In genomic region chr10:26212511-26212910, GRCh38 we compare ENCODE assay signal across 28 cellular contexts. TPM values are rescaled to one million over a fixed set of nuclear protein-coding genes. Genes with fewer than 3 reads are reported as not detected.
"Had no signal": no experiment of that assay in that cellular context is flagged by ENCODE, and none has a peak within 500 bp of the region (broad histone marks: within the 10 kb centered on the region; RNA-seq: fewer than 3 reads in every experiment).

No MANE protein-coding gene starts in this region.

- H3K36me3 Mint-ChIP-seq: naive B cell; stimulated activated memory B cell treated with anti-CD40 and anti-IgM and Interleukin-4, amounts not matched to agents 10 μg/mL and 1 μg/mL and 100 μg/mL, for 72 hours had no signal

- DNase-seq: effector CD8-positive, alpha-beta T cell; gastrocnemius medialis; heart right ventricle; hypothalamus; left colon; left ventricle myocardium superior; mesenchymal stem cell; naive B cell; spleen; stimulated activated CD4-positive, alpha-beta T cell treated with anti-CD3 and anti-CD28 coated beads, Interleukin-15, amount 100 ng/mL, for 24 hours; stimulated activated CD4-positive, alpha-beta T cell treated with anti-CD3 and anti-CD28 coated beads, Interleukin-1b, Interleukin-23, amount 100 ng/mL, for 48 hours; stimulated activated CD4-positive, alpha-beta T cell treated with anti-CD3 and anti-CD28 coated beads, Interleukin-4, amount 100 ng/mL, for 24 hours; stomach; substantia nigra; transverse colon had no signal

- H3K9me3 ChIP-seq: gastrocnemius medialis, thoracic aorta, transverse colon had no signal

- H3K4me3 Mint-ChIP-seq: dendritic cell treated with granulocyte-macrophage colony-stimulating factor and Interleukin-4, amounts not matched to agents 40 ng/mL and 50 ng/mL, for 4 days; naive B cell; nephron; stimulated activated memory B cell treated with anti-CD40 and anti-IgM and Interleukin-4, amounts not matched to agents 10 μg/mL and 1 μg/mL and 100 μg/mL, for 72 hours had no signal

- ATAC-seq: esophagus mucosa; gastrocnemius medialis; heart right ventricle; left colon; left ventricle myocardium superior; sciatic nerve; stimulated activated memory B cell treated with anti-CD40 and anti-IgM and Interleukin-4, amounts not matched to agents 10 μg/mL and 1 μg/mL and 100 μg/mL, for 72 hours had no signal

- H3K36me3 ChIP-seq: gastrocnemius medialis, heart right ventricle, spleen, stomach, thoracic aorta, transverse colon had no signal

- H3K27ac Mint-ChIP-seq: dendritic cell treated with granulocyte-macrophage colony-stimulating factor and Interleukin-4, amounts not matched to agents 40 ng/mL and 50 ng/mL, for 4 days; naive B cell; nephron; stimulated activated memory B cell treated with anti-CD40 and anti-IgM and Interleukin-4, amounts not matched to agents 10 μg/mL and 1 μg/mL and 100 μg/mL, for 72 hours had no signal

- H3K4me1 ChIP-seq: gastrocnemius medialis had no signal

- H3K4me3 ChIP-seq: gastrocnemius medialis, heart right ventricle, lung, spleen, stomach, thoracic aorta, transverse colon had no signal

- H3K27ac ChIP-seq: gastrocnemius medialis, heart right ventricle, spleen, stomach, thoracic aorta, transverse colon had no signal

- H3K9me3 Mint-ChIP-seq: dendritic cell treated with granulocyte-macrophage colony-stimulating factor and Interleukin-4, amounts not matched to agents 40 ng/mL and 50 ng/mL, for 4 days; nephron; stimulated activated memory B cell treated with anti-CD40 and anti-IgM and Interleukin-4, amounts not matched to agents 10 μg/mL and 1 μg/mL and 100 μg/mL, for 72 hours had no signal

RNA-seq across cellular contexts. Expression of gene GAD2, which starts 4.1 kb away (rescaled TPM):
- total RNA-seq: esophagus mucosa, fibroblast of villous mesenchyme, gastrocnemius medialis, heart right ventricle, kidney epithelial cell, left colon, left ventricle myocardium superior, lung, osteocyte, pulmonary artery endothelial cell, sciatic nerve, skeletal muscle tissue, spleen, thoracic aorta, transverse colon, ureter had no signal
- polyA plus RNA-seq: heart right ventricle, lung, spleen had no signal
